In genomic region chr16:2904100-2904921, GRCh38 we compare ENCODE assay signal across 1 cellular context.
A peak's percentile ranks its signal among the peaks of the same experiment; 100 is the strongest.
TF ChIP-seq lines count a peak whose summit lies in the region.

No MANE protein-coding gene starts in this region.

TF ChIP-seq in K562, 482 proteins besides CTCF, POLR2A, EP300 and RAD21 (continued from another document and continues in another):
- TF ChIP-seq TRIM25 (IDR thresholded peaks at IDR 0.05; ENCODE audit: borderline replicate concordance) (no peak), FUS (optimal IDR thresholded peaks at IDR 0.05; ENCODE audit: low read depth, low read length) (no peak), ZNF655 (CRISPR knock-in tag; IDR thresholded peaks at IDR 0.05) (no peak), TAF1 (IDR thresholded peaks at IDR 0.05; ENCODE audit: control insufficient read depth, extremely low read depth, insufficient read depth, low read length, severe bottlenecking) (peak; percentile 41), ZFP36 (IDR thresholded peaks at IDR 0.05; ENCODE audit: low read depth, low read length, partially characterized antibody) (no peak), HINFP (tag; conservative IDR thresholded peaks at IDR 0.05; ENCODE audit: low read depth) (no peak), TCF15 (CRISPR knock-in tag; IDR thresholded peaks at IDR 0.05) (no peak), ZBTB26 (CRISPR knock-in tag; IDR thresholded peaks at IDR 0.05) (no peak), IRF1 (CRISPR knock-in tag; IDR thresholded peaks at IDR 0.05; ENCODE audit: borderline replicate concordance) (no peak), FOXJ3 (CRISPR knock-in tag; IDR thresholded peaks at IDR 0.05) (no peak), NRF1 (conservative IDR thresholded peaks at IDR 0.05 in 1 of 2, IDR thresholded peaks at IDR 0.05 in 1 of 2) (peak; percentile 50 to 51; a peak in 3 of 4 replicates), ZNF551 (CRISPR knock-in tag; IDR thresholded peaks at IDR 0.05) (no peak), LEF1 (IDR thresholded peaks at IDR 0.05) (no peak), CTBP1 (IDR thresholded peaks at IDR 0.05; ENCODE audit: borderline replicate concordance) (peak; percentile 69), NEUROD1 (IDR thresholded peaks at IDR 0.05; ENCODE audit: borderline replicate concordance, low read depth, low read length, partially characterized antibody) (no peak), ZBTB12 (CRISPR knock-in tag; IDR thresholded peaks at IDR 0.05) (no peak), BACH1 (tag; IDR thresholded peaks at IDR 0.05) (no peak), GABPA (tag; conservative IDR thresholded peaks at IDR 0.05; ENCODE audit: low read depth) (peak; percentile 1; the same call in 1 of the 2 replicates), ZC3H8 (IDR thresholded peaks at IDR 0.05) (no peak), ZBTB9 (CRISPR knock-in tag; IDR thresholded peaks at IDR 0.05) (no peak), E2F4 (CRISPR knock-in tag; IDR thresholded peaks at IDR 0.05; ENCODE audit: low read depth) (no peak), SRSF9 (IDR thresholded peaks at IDR 0.05; ENCODE audit: borderline replicate concordance, low read depth, low read length) (no peak), ZNF444 (CRISPR knock-in tag; IDR thresholded peaks at IDR 0.05) (no peak), POU5F1 (IDR thresholded peaks at IDR 0.05; ENCODE audit: borderline replicate concordance, low read depth, low read length, partially characterized antibody) (no peak), E2F6 (IDR thresholded peaks at IDR 0.05; ENCODE audit: borderline replicate concordance in 1 of 2, extremely low read depth in 1 of 2, insufficient read depth in 1 of 2, insufficient read length in 1 of 2, low read depth in 1 of 2, low read length in 1 of 2, poor library complexity in 1 of 2, severe bottlenecking in 1 of 2) (peak in 1 of 2 experiments; percentile 36), ELF4 (CRISPR knock-in tag; IDR thresholded peaks at IDR 0.05) (no peak), ZNF76 (CRISPR knock-in tag; IDR thresholded peaks at IDR 0.05; ENCODE audit: borderline replicate concordance) (no peak), RFX7 (CRISPR knock-in tag; IDR thresholded peaks at IDR 0.05) (no peak), TEAD2 (tag; IDR thresholded peaks at IDR 0.05) (no peak), FOXJ2 (tag; IDR thresholded peaks at IDR 0.05) (no peak), ZNF586 (CRISPR knock-in tag; conservative IDR thresholded peaks at IDR 0.05) (no peak), GATAD2B (IDR thresholded peaks at IDR 0.05; ENCODE audit: borderline replicate concordance) (no peak; the same call in 1 of the 2 replicates), RBM25 (IDR thresholded peaks at IDR 0.05; ENCODE audit: low read depth, low read length, severe bottlenecking) (no peak), SIRT6 (IDR thresholded peaks at IDR 0.05; ENCODE audit: low read depth, low read length) (no peak), PHF20 (IDR thresholded peaks at IDR 0.05; ENCODE audit: partially characterized antibody) (peak; percentile 17), SIN3A (IDR thresholded peaks at IDR 0.05; ENCODE audit: borderline replicate concordance in 2 of 2, control insufficient read depth in 1 of 2, low read depth in 2 of 2, low read length in 2 of 2) (no peak; a peak in 1 of 4 replicates), POLR2AphosphoS2 (IDR thresholded peaks at IDR 0.05; ENCODE audit: low read length) (peak; percentile 87; the same call in 1 of the 2 replicates), SETDB1 (IDR thresholded peaks at IDR 0.05; ENCODE audit: low read length) (no peak), NFIC (IDR thresholded peaks at IDR 0.05) (peak; percentile 22), NCOR1 (IDR thresholded peaks at IDR 0.05) (no peak; the same call in 1 of the 2 replicates), CC2D1A (IDR thresholded peaks at IDR 0.05) (no peak), ELF2 (CRISPR knock-in tag; IDR thresholded peaks at IDR 0.05) (no peak), HNRNPK (IDR thresholded peaks at IDR 0.05; ENCODE audit: low read depth, low read length, poor library complexity, severe bottlenecking) (no peak), E4F1 (CRISPR knock-in tag; IDR thresholded peaks at IDR 0.05; ENCODE audit: borderline replicate concordance) (no peak), ZNF384 (IDR thresholded peaks at IDR 0.05; ENCODE audit: low read depth, low read length) (no peak), THAP7 (CRISPR knock-in tag; IDR thresholded peaks at IDR 0.05) (no peak), NFYB (IDR thresholded peaks at IDR 0.05; ENCODE audit: extremely low read depth, insufficient read length) (no peak), SP1 (CRISPR knock-in tag; IDR thresholded peaks at IDR 0.05) (no peak; the same call in 1 of the 2 replicates), HNRNPH1 (optimal IDR thresholded peaks at IDR 0.05; ENCODE audit: low read depth, low read length) (no peak), ZNF143 (CRISPR knock-in tag; IDR thresholded peaks at IDR 0.05) (no peak), GTF2F1 (IDR thresholded peaks at IDR 0.05; ENCODE audit: low read depth, low read length) (0 out of 2 replicates have a peak, but pooled peaks have one; percentile 36), FOSL1 (tag; conservative IDR thresholded peaks at IDR 0.05) (no peak)
